Comparison of ENCODE assay signal across 22 cellular contexts in the genomic region with DNA sequence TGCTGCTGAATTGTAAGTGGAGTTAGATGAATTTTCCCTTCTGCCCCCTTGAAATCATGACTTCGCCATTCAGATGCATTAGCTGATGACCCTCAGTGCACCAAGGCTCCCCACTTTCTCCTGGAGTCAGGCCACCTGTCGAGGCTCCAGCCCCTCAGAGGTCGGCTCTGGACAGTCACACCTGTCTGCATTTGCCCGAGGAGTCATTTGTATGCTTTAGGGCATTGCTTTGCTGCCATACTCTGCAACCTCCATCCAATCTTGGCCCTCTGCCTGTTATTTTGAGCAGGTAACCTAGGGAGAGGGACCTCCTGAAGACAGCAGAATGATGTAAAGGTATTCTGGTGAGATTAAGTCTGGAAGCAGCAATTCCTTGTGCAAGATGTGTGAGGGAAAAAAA.
"Had no signal": no experiment of that assay in that cellular context is flagged by ENCODE, and none has a peak within 500 bp of the region (broad histone marks: within the 10 kb centered on the region; RNA-seq: fewer than 3 reads in every experiment).

No MANE protein-coding gene starts in this region.

- H3K27me3 ChIP-seq: dorsolateral prefrontal cortex, esophagus muscularis mucosa, gastrocnemius medialis, heart right ventricle, neural progenitor cell, pancreas, right lobe of liver, spleen, tibial artery, upper lobe of right lung, vagina had no signal

- ATAC-seq: gastrocnemius medialis; heart right ventricle; left lobe of liver; natural killer cell treated with Interleukin-12 subunit alpha and Interleukin-12 subunit beta and Interleukin-15 and Interleukin-18, amount 100 ng/mL, for 72 hours; pancreas; right lobe of liver; stimulated activated memory B cell treated with anti-CD40 and anti-IgM and Interleukin-4, amounts not matched to agents 10 μg/mL and 1 μg/mL and 100 μg/mL, for 72 hours; upper lobe of right lung had no signal

- H3K4me1 ChIP-seq: heart right ventricle, pancreas, right lobe of liver, spleen, upper lobe of right lung, vagina had no signal

- H3K27ac ChIP-seq: dorsolateral prefrontal cortex, epithelial cell of prostate, esophagus muscularis mucosa, gastrocnemius medialis, heart right ventricle, neural progenitor cell, pancreas, right lobe of liver, spleen, tibial artery, upper lobe of right lung, vagina had no signal

- H3K36me3 ChIP-seq: esophagus muscularis mucosa, gastrocnemius medialis, heart right ventricle, neural progenitor cell, pancreas, right lobe of liver, spleen, tibial artery, upper lobe of right lung, vagina had no signal

- H3K4me2 ChIP-seq: neural progenitor cell had no signal

- H3K9me3 ChIP-seq: esophagus muscularis mucosa, gastrocnemius medialis, pancreas, right lobe of liver, tibial artery, upper lobe of right lung, vagina had no signal

- H2AFZ ChIP-seq: neural progenitor cell had no signal

- H3K9ac ChIP-seq: neural progenitor cell had no signal

- DNase-seq: cortex of kidney; dorsolateral prefrontal cortex; effector CD8-positive, alpha-beta T cell; gastrocnemius medialis; heart right ventricle; hypothalamus; nucleus accumbens; pancreas; right lobe of liver; spleen; stimulated activated CD4-positive, alpha-beta T cell treated with anti-CD3 and anti-CD28 coated beads, Interleukin-15, amount 100 ng/mL, for 24 hours; stimulated activated CD4-positive, alpha-beta T cell treated with anti-CD3 and anti-CD28 coated beads, Interleukin-1b, Interleukin-23, amount 100 ng/mL, for 48 hours; stimulated activated CD4-positive, alpha-beta T cell treated with anti-CD3 and anti-CD28 coated beads, Interleukin-4, amount 100 ng/mL, for 24 hours; tibial artery; upper lobe of right lung had no signal

- H3K4me3 ChIP-seq: dorsolateral prefrontal cortex, esophagus muscularis mucosa, gastrocnemius medialis, heart right ventricle, neural progenitor cell, pancreas, right lobe of liver, spleen, tibial artery, upper lobe of right lung, vagina had no signal
